17 cellular contexts compared by ENCODE assay signal in the genomic region with DNA sequence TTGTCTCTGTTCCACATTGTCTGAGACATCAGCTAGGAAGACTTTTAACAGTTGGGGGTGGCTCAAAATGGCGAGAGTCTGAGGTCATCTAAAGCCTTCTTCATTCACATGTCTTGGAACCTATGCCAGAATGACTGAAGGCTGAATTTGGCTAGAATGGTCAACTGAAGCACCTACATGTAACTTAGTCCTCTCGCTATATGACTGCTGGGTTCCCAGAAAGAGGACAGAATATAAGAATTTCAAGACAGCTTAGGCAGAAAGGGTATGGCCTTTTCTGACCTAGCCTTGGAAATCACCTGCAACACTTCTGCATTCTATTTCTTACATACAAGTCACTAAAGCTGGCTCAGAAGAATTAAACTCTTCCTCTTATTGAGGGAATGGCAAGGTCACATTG.
DNase-seq lines count a peak whose midpoint lies in the region; ATAC-seq and TF ChIP-seq lines count a peak whose summit lies in the region.
"Had no signal": no experiment of that assay in that cellular context is flagged by ENCODE, and none has a peak within 500 bp of the region (broad histone marks: within the 10 kb centered on the region; RNA-seq: fewer than 3 reads in every experiment).

No MANE protein-coding gene starts in this region.

- no peaks in the 10 kb centered on the region for H3K27me3 Mint-ChIP-seq in activated naive CD4-positive, alpha-beta T cell treated with anti-CD3 and anti-CD28 coated beads, Interleukin-2, amount 10 ng/mL, durations not matched to agents 7 days and 5 days
- H3K27me3 Mint-ChIP-seq in neural progenitor cell (ENCODE audit: insufficient read depth, low read depth) = peaks cover 2% of the 10 kb centered on the region
- H3K27me3 Mint-ChIP-seq: CD4-positive, alpha-beta memory T cell; IgD-negative memory B cell had no signal

- no peak overlapping the region for H3K4me3 Mint-ChIP-seq in activated naive CD4-positive, alpha-beta T cell treated with anti-CD3 and anti-CD28 coated beads, Interleukin-2, amount 10 ng/mL, durations not matched to agents 7 days and 5 days
- H3K4me3 Mint-ChIP-seq in neural progenitor cell = no peak overlapping the region
- H3K4me3 Mint-ChIP-seq: CD14-positive monocyte; CD4-positive, alpha-beta memory T cell; H9; IgD-negative memory B cell had no signal

- H3K79me2 ChIP-seq in neural progenitor cell (ENCODE audit: low read depth) = no peaks in the 10 kb centered on the region

- H3K27ac ChIP-seq in neural progenitor cell = no peak overlapping the region
- H3K27ac ChIP-seq: BLaER1, HL-60 had no signal

- no peaks in the 10 kb centered on the region for H3K4me1 Mint-ChIP-seq in activated naive CD4-positive, alpha-beta T cell treated with anti-CD3 and anti-CD28 coated beads, Interleukin-2, amount 10 ng/mL, durations not matched to agents 7 days and 5 days
- peaks cover 46% of the 10 kb centered on the region for H3K4me1 Mint-ChIP-seq in neural progenitor cell
- H3K4me1 Mint-ChIP-seq: CD14-positive monocyte; CD4-positive, alpha-beta memory T cell; IgD-negative memory B cell had no signal

- H3K9me3 Mint-ChIP-seq in activated naive CD4-positive, alpha-beta T cell treated with anti-CD3 and anti-CD28 coated beads, Interleukin-2, amount 10 ng/mL, durations not matched to agents 7 days and 5 days = no peaks in the 10 kb centered on the region
- no peaks in the 10 kb centered on the region for H3K9me3 Mint-ChIP-seq in activated naive CD4-positive, alpha-beta T cell treated with anti-CD3 and anti-CD28 coated beads, Interleukin-2, amount 50 U/mL, for 72 hours
- peaks cover 8% of the 10 kb centered on the region for H3K9me3 Mint-ChIP-seq in neural progenitor cell
- H3K9me3 Mint-ChIP-seq: H9 had no signal

- no peak overlapping the region for H3K4me2 ChIP-seq in neural progenitor cell
- H3K4me2 ChIP-seq: BLaER1 had no signal

- H3K4me3 ChIP-seq in neural progenitor cell = no peak overlapping the region
- H3K4me3 ChIP-seq: BLaER1 had no signal

- no peaks in the 10 kb centered on the region for H3K27me3 ChIP-seq in neural progenitor cell
- H3K27me3 ChIP-seq: BLaER1 had no signal

- no peaks in the 10 kb centered on the region for H4K20me1 ChIP-seq in neural progenitor cell (ENCODE audit: low read depth)
- H4K20me1 ChIP-seq: BLaER1 had no signal

- no peak for TF ChIP-seq CTCF in neural progenitor cell (IDR thresholded peaks at IDR 0.05)

- no peak for ATAC-seq in activated naive CD4-positive, alpha-beta T cell treated with anti-CD3 and anti-CD28 coated beads, Interleukin-2, amount 50 U/mL, for 72 hours
- ATAC-seq in GM21737 (IDR thresholded peaks at IDR 0.05; ENCODE audit: unreplicated experiment) = no peak

- no peaks in the 10 kb centered on the region for H3K9me3 ChIP-seq in neural progenitor cell (ENCODE audit: low read depth)
- H3K9me3 ChIP-seq: BLaER1 had no signal

- H3K4me1 ChIP-seq in neural progenitor cell = peaks cover 28% of the 10 kb centered on the region
- H3K4me1 ChIP-seq: BLaER1 had no signal

- no peaks in the 10 kb centered on the region for H3K36me3 ChIP-seq in neural progenitor cell

- no peak for DNase-seq in activated naive CD4-positive, alpha-beta T cell treated with anti-CD3 and anti-CD28 coated beads, Interleukin-2, amount 10 ng/mL, durations not matched to agents 7 days and 5 days
- no peak for DNase-seq in activated naive CD4-positive, alpha-beta T cell treated with anti-CD3 and anti-CD28 coated beads, Interleukin-2, amount 50 U/mL, for 72 hours (ENCODE audit: low spot score in 2 of 2)
- DNase-seq in OCI-M1 (lab: John Stamatoyannopoulos, UW) = peak; percentile 6
- DNase-seq in neural progenitor cell (ENCODE audit: low spot score) = peak; percentile 15
- no peak for DNase-seq in SW 1271 (lab: John Stamatoyannopoulos, UW)
- DNase-seq in stimulated activated naive CD4-positive, alpha-beta T cell treated with Interleukin-2 at 50 U/mL for 16 hours (lab: John Stamatoyannopoulos, UW) = no peak
- DNase-seq: 8988T; CD4-positive, alpha-beta memory T cell; DMS153; DMS79; GDM1; H9 had no signal

- no peaks in the 10 kb centered on the region for H3K36me3 Mint-ChIP-seq in activated naive CD4-positive, alpha-beta T cell treated with anti-CD3 and anti-CD28 coated beads, Interleukin-2, amount 10 ng/mL, durations not matched to agents 7 days and 5 days
- H3K36me3 Mint-ChIP-seq in activated naive CD4-positive, alpha-beta T cell treated with anti-CD3 and anti-CD28 coated beads, Interleukin-2, amount 50 U/mL, for 72 hours = peaks cover 0 to 4% of the 10 kb centered on the region in 2 donors
- peaks cover 17% of the 10 kb centered on the region for H3K36me3 Mint-ChIP-seq in neural progenitor cell
- H3K36me3 Mint-ChIP-seq: IgD-negative memory B cell had no signal

- CTCF ChIA-PET in activated naive CD4-positive, alpha-beta T cell treated with anti-CD3 and anti-CD28 coated beads, Interleukin-2, amount 10 ng/mL, durations not matched to agents 7 days and 5 days (lab: Charles Lee) = interaction anchor here (0.7 kb wide), 1 partner anchor 73 kb away, joined by 4 read pairs; no protein-coding TSS in a partner anchor

- H3K27ac Mint-ChIP-seq in activated naive CD4-positive, alpha-beta T cell treated with anti-CD3 and anti-CD28 coated beads, Interleukin-2, amount 10 ng/mL, durations not matched to agents 7 days and 5 days = peak overlapping the region; percentile 25
- no peak overlapping the region for H3K27ac Mint-ChIP-seq in activated naive CD4-positive, alpha-beta T cell treated with anti-CD3 and anti-CD28 coated beads, Interleukin-2, amount 50 U/mL, for 72 hours
- H3K27ac Mint-ChIP-seq in neural progenitor cell = no peak overlapping the region
- H3K27ac Mint-ChIP-seq: CD14-positive monocyte; CD4-positive, alpha-beta memory T cell; H9; IgD-negative memory B cell had no signal

- H2AFZ ChIP-seq in neural progenitor cell (replicated peaks) = no peak overlapping the region

- H3K9ac ChIP-seq in neural progenitor cell = no peak overlapping the region
- H3K9ac ChIP-seq: BLaER1 had no signal

- peaks cover 16% of the 10 kb centered on the region for H3F3A ChIP-seq in neural progenitor cell (ENCODE audit: low read depth)

Comparison
In these comparisons a context has a peak if more than half of its experiments do, and no peak if none do; other contexts are left out.
1. DNase-seq: peak in OCI-M1 (single experiment) and neural progenitor cell (single experiment); none in activated naive CD4-positive, alpha-beta T cell treated with anti-CD3 and anti-CD28 coated beads, Interleukin-2, amount 10 ng/mL, durations not matched to agents 7 days and 5 days (single experiment), activated naive CD4-positive, alpha-beta T cell treated with anti-CD3 and anti-CD28 coated beads, Interleukin-2, amount 50 U/mL, for 72 hours (0 of 2), SW 1271 (0 of 2) and stimulated activated naive CD4-positive, alpha-beta T cell treated with Interleukin-2 at 50 U/mL for 16 hours (single experiment).